ENCODE assay signal across 8 cellular contexts in the genomic region with DNA sequence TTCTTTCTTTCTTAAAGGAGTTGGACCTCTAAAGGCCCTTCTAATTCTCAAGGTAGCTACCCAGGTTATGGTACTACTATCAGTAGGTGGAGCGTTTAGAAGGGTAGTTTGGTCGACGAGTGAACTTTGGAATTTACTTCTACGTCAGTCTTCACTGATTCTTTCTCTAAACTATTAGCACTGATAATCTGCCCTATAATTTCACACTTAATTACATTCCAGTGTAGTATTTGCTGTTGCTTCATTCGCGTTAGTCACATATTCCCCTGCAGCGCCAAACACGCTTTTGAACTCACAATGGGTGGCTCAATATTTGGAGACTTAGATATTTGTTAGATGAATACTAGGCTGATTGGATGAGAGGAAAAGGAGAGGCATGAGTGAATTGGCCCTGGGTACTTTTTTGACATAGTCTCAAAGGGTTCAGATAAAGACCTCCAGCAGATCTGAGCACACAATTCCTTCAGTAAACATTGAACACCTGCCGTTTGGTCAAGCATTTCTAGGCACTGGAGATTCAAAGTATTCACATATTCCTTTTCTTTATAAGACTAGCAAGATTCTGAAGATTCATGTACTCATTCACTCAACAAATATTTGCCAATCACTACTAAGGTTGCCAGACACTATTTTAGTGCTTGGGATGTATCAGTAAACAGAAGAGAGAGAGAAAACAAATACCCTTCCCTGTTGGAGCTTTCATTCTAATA. TPM values are rescaled to one million over a fixed set of nuclear protein-coding genes. Genes with fewer than 3 reads are reported as not detected.
DNase-seq lines count a peak whose midpoint lies in the region; ATAC-seq and TF ChIP-seq lines count a peak whose summit lies in the region.

No MANE protein-coding gene starts in this region.

- no peaks in the 10 kb centered on the region for H3K9me3 ChIP-seq in heart right ventricle
- no peaks in the 10 kb centered on the region for H3K9me3 ChIP-seq in prostate gland

- H3K9me3 Mint-ChIP-seq in activated B cell treated with CpG ODN at 0.5 μM for 24 hours = no peaks in the 10 kb centered on the region

- H3K27ac ChIP-seq in heart right ventricle (peak overlapping the region; percentile 88 to 97 (median 94)), prostate gland (peak overlapping the region; percentile 94 to 96)

- POLR2A ChIA-PET in activated B cell treated with CpG ODN at 0.5 μM for 24 hours (lab: Charles Lee) = interaction anchor here (0.7 to 1.0 kb wide), 4 partner anchors 17 to 798 kb away, joined by 3 to 17 read pairs (median 7); a partner anchor contains a TSS

- H3K27me3 ChIP-seq in heart right ventricle = no peaks in the 10 kb centered on the region
- no peaks in the 10 kb centered on the region for H3K27me3 ChIP-seq in prostate gland (replicated peaks; ENCODE audit: insufficient read depth)

- TF ChIP-seq CTCF in activated B cell treated with CpG ODN at 0.5 μM for 24 hours (IDR thresholded peaks at IDR 0.05) (no peak), heart right ventricle (IDR thresholded peaks at IDR 0.05) (no peak), prostate gland (IDR thresholded peaks at IDR 0.05) (no peak)

- peaks cover 2% of the 10 kb centered on the region for H3K36me3 Mint-ChIP-seq in activated B cell treated with CpG ODN at 0.5 μM for 24 hours (ENCODE audit: low read depth)

- ATAC-seq in activated B cell treated with CpG ODN at 0.5 μM for 24 hours (ENCODE audit: low read depth) = peak; percentile 5
- peak in 3 of 8 donors; percentile 1 to 19 (median 8) for ATAC-seq in heart right ventricle
- ATAC-seq in GM19463 (IDR thresholded peaks at IDR 0.05; ENCODE audit: unreplicated experiment) = no peak

- WGBS in heart right ventricle, 2 donors = 12 to 15% methylated on average over 9 of the region's 9 CpGs
- WGBS in prostate gland = 12% methylated on average over 9 of the region's 9 CpGs

- peak; percentile 1 to 21 for DNase-seq in NOMO-1 (lab: John Stamatoyannopoulos, UW; ENCODE audit: unreplicated experiment in 2 of 2)
- no peak for DNase-seq in NOMO-1 treated with dmso at 0.1 percent for 144 hours (lab: John Stamatoyannopoulos, UW; ENCODE audit: unreplicated experiment)
- peak; percentile 33 for DNase-seq in M059J (ENCODE audit: low read depth)
- no peak for DNase-seq in activated B cell treated with CpG ODN at 0.5 μM for 24 hours
- no peak for DNase-seq in heart right ventricle
- no peak for DNase-seq in prostate gland (ENCODE audit: low spot score)
- no peak for DNase-seq in epidermal melanocyte (ENCODE audit: insufficient read length, low spot score)

- no peaks in the 10 kb centered on the region for H3K36me3 ChIP-seq in heart right ventricle
- H3K36me3 ChIP-seq in prostate gland = no peaks in the 10 kb centered on the region

- H3K27me3 Mint-ChIP-seq in activated B cell treated with CpG ODN at 0.5 μM for 24 hours = no peaks in the 10 kb centered on the region

- H3K4me1 ChIP-seq in heart right ventricle = peaks cover 4 to 47% (median 33%) of the 10 kb centered on the region in 9 donors
- peaks cover 4% of the 10 kb centered on the region for H3K4me1 ChIP-seq in prostate gland (replicated peaks)

- no peak for TF ChIP-seq POLR2A in prostate gland (IDR thresholded peaks at IDR 0.05)

- intact Hi-C loops in activated B cell treated with CpG ODN at 0.5 μM for 24 hours (cut with micrococcal nuclease) (loop anchor here (1.0 to 10.0 kb wide), 6 partner anchors 120 to 1639 kb away; a partner anchor contains a TSS), heart right ventricle (cut with DNase I) (loop anchor here in 8 of 10 donors (2.0 to 10.0 kb wide), 10 partner anchors 119 to 419 kb away; a partner anchor contains a TSS), prostate gland (cut with DNase I) (loop anchor here (5.0 kb wide), 1 partner anchor 121 kb away; a partner anchor contains a TSS)

- CTCF ChIA-PET in activated B cell treated with CpG ODN at 0.5 μM for 24 hours (lab: Charles Lee) = no interaction called here

- peak overlapping the region; percentile 93 for H3K4me3 Mint-ChIP-seq in activated B cell treated with CpG ODN at 0.5 μM for 24 hours

- peak overlapping the region; percentile 68 to 98 (median 92) for H3K4me3 ChIP-seq in heart right ventricle
- peak overlapping the region; percentile 95 to 98 for H3K4me3 ChIP-seq in prostate gland

- peaks cover 35% of the 10 kb centered on the region for H3K4me1 Mint-ChIP-seq in activated B cell treated with CpG ODN at 0.5 μM for 24 hours

- peak overlapping the region; percentile 82 for H3K27ac Mint-ChIP-seq in activated B cell treated with CpG ODN at 0.5 μM for 24 hours

RNA-seq across cellular contexts. Expression of a gene that starts 0.9 kb away (rescaled TPM):
- total RNA-seq in M059J (2014; rRNA removed; shearing (Covaris generic)) = 22.0 and 31.9 TPM in 2 replicates
- total RNA-seq in activated B cell treated with CpG ODN at 0.5 μM for 24 hours (54.7 and 63.9 TPM in 2 replicates), heart right ventricle (10 to 100 TPM; 34.2 to 50.0 (median 41.6) TPM), prostate gland (10 to 100 TPM; 54.1 to 58.5 TPM)
- 10 to 100 TPM in 1 of 2 donors, 1 to 10 TPM in 1; 9.6 to 11.1 TPM for polyA plus RNA-seq in heart right ventricle

RNA-seq across cellular contexts. Expression of a gene that starts 44.6 kb away (rescaled TPM):
- total RNA-seq in M059J (2014; rRNA removed; shearing (Covaris generic)) = not detected in 2 replicates
- total RNA-seq in activated B cell treated with CpG ODN at 0.5 μM for 24 hours (0.02 TPM in 1 of 2 replicates, not detected in the other), heart right ventricle (10 to 100 TPM in 4 of 10 donors, 1 to 10 TPM in 6; 5.3 to 16.7 (median 8.6) TPM), prostate gland (1 to 10 TPM; 1.4 to 2.3 TPM)
- polyA plus RNA-seq in heart right ventricle = 1 to 10 TPM in 1 of 2 donors, under 1 TPM in 1; 0.80 to 1.0 TPM

Comparison
In these comparisons a context has a peak if more than half of its experiments do, and no peak if none do; other contexts are left out.
1. DNase-seq: peak in NOMO-1 (2 of 2) and M059J (single experiment); none in NOMO-1 treated with dmso at 0.1 percent for 144 hours (single experiment), activated B cell treated with CpG ODN at 0.5 μM for 24 hours (single experiment), heart right ventricle (0 of 2), prostate gland (single experiment) and epidermal melanocyte (single experiment).